ENCODE assay signal across 15 cellular contexts in genomic region chr20:1332749-1333300, GRCh38. TPM values are rescaled to one million over a fixed set of nuclear protein-coding genes. Genes with fewer than 3 reads are reported as not detected.
DNase-seq lines count a peak whose midpoint lies in the region; ATAC-seq and TF ChIP-seq lines count a peak whose summit lies in the region.
"Had no signal": no experiment of that assay in that cellular context is flagged by ENCODE, and none has a peak within 500 bp of the region (broad histone marks: within the 10 kb centered on the region; RNA-seq: fewer than 3 reads in every experiment).

No MANE protein-coding gene starts in this region.

- no peak for ATAC-seq in CD4-positive, CD25-positive, alpha-beta regulatory T cell (ENCODE audit: low read depth in 2 of 2)
- ATAC-seq in SK-N-SH treated with all-trans-retinoic acid at 6 μM for 48 hours (no peak), HG02970 (IDR thresholded peaks at IDR 0.05; ENCODE audit: low FRiP score, unreplicated experiment) (no peak)
- ATAC-seq: esophagus mucosa, pancreas had no signal

- TF ChIP-seq CTCF in colonic mucosa (IDR thresholded peaks at IDR 0.05): no peak
- TF ChIP-seq CTCF in parathyroid adenoma (IDR thresholded peaks at IDR 0.05): no peak

- DNase-seq in CD4-positive, CD25-positive, alpha-beta regulatory T cell: no peak
- DNase-seq in H7 (peak; percentile 1), colonic mucosa (peak; percentile 10), NCI-H2227 treated with DMSO at 0.1 percent for 48 hours (lab: John Stamatoyannopoulos, UW) (no peak)
- DNase-seq: activated CD4-positive, CD25-positive, alpha-beta regulatory T cell; amygdala; KBM-7; NCI-H1092 treated with DMSO at 0.1 percent for 48 hours; stomach had no signal

- H3K4me3 Mint-ChIP-seq in CD4-positive, CD25-positive, alpha-beta regulatory T cell: no peak overlapping the region

- H3K27me3 Mint-ChIP-seq in CD4-positive, CD25-positive, alpha-beta regulatory T cell: no peaks in the 10 kb centered on the region

- H3K9me3 ChIP-seq in CD4-positive, CD25-positive, alpha-beta regulatory T cell (ENCODE audit: control insufficient read depth in 2 of 2, low read length in 2 of 2): no peaks in the 10 kb centered on the region
- H3K9me3 ChIP-seq in colonic mucosa: no peaks in the 10 kb centered on the region
- H3K9me3 ChIP-seq in parathyroid adenoma (ENCODE audit: control insufficient read depth, low read length): no peaks in the 10 kb centered on the region
- H3K9me3 ChIP-seq: BLaER1, pancreas, stomach had no signal

- intact Hi-C loops in colonic mucosa (cut with DNase I): no loop called here

- H2AFZ ChIP-seq in parathyroid adenoma: no peak overlapping the region

- no peak overlapping the region for H3K4me2 ChIP-seq in parathyroid adenoma (ENCODE audit: low read length)
- H3K4me2 ChIP-seq: BLaER1 had no signal

- no peak overlapping the region for H3K9ac ChIP-seq in colonic mucosa (ENCODE audit: low read depth in 2 of 2, low read length in 2 of 2)
- H3K9ac ChIP-seq in parathyroid adenoma: no peak overlapping the region
- H3K9ac ChIP-seq: BLaER1 had no signal

- no peaks in the 10 kb centered on the region for H3K27me3 ChIP-seq in CD4-positive, CD25-positive, alpha-beta regulatory T cell (ENCODE audit: control insufficient read depth, insufficient read depth, low read length)
- no peaks in the 10 kb centered on the region for H3K27me3 ChIP-seq in H7 (ENCODE audit: control insufficient read depth, insufficient read depth, low read length)
- H3K27me3 ChIP-seq in colonic mucosa: no peaks in the 10 kb centered on the region
- no peaks in the 10 kb centered on the region for H3K27me3 ChIP-seq in parathyroid adenoma (ENCODE audit: control insufficient read depth, insufficient read depth, low read length)
- H3K27me3 ChIP-seq: BLaER1, pancreas, stomach had no signal

- no peak overlapping the region for H3K27ac ChIP-seq in CD4-positive, CD25-positive, alpha-beta regulatory T cell (ENCODE audit: insufficient read depth, low read length, poor library complexity, severe bottlenecking)
- H3K27ac ChIP-seq in colonic mucosa (no peak overlapping the region), parathyroid adenoma (peak overlapping the region; percentile 19)
- H3K27ac ChIP-seq: BLaER1, pancreas had no signal

- H3K79me2 ChIP-seq in parathyroid adenoma: peaks cover 26% of the 10 kb centered on the region

- H3K4me1 Mint-ChIP-seq in CD4-positive, CD25-positive, alpha-beta regulatory T cell: peaks cover 14 to 57% (median 33%) of the 10 kb centered on the region in 4 donors

- H3K4me1 ChIP-seq in CD4-positive, CD25-positive, alpha-beta regulatory T cell (ENCODE audit: control insufficient read depth, insufficient read depth, low read length, poor library complexity, severe bottlenecking): no peaks in the 10 kb centered on the region
- H3K4me1 ChIP-seq in colonic mucosa: peaks cover 6% of the 10 kb centered on the region
- H3K4me1 ChIP-seq in parathyroid adenoma: peaks cover 28% of the 10 kb centered on the region

- peaks cover 12% of the 10 kb centered on the region for H3K36me3 ChIP-seq in CD4-positive, CD25-positive, alpha-beta regulatory T cell (ENCODE audit: control insufficient read depth, insufficient read depth, low read length)
- H3K36me3 ChIP-seq in H7 (replicated peaks; ENCODE audit: control insufficient read depth, insufficient read depth, low read length): peaks cover 3% of the 10 kb centered on the region; the same call in 1 of the 2 replicates
- no peaks in the 10 kb centered on the region for H3K36me3 ChIP-seq in colonic mucosa
- no peaks in the 10 kb centered on the region for H3K36me3 ChIP-seq in parathyroid adenoma (ENCODE audit: control insufficient read depth, insufficient read depth, low read length)
- H3K36me3 ChIP-seq: pancreas had no signal

- peak overlapping the region in 2 of 3 donors; percentile 20 to 75 for H3K27ac Mint-ChIP-seq in CD4-positive, CD25-positive, alpha-beta regulatory T cell

- no peaks in the 10 kb centered on the region for H3K9me3 Mint-ChIP-seq in CD4-positive, CD25-positive, alpha-beta regulatory T cell

- peaks cover 13% of the 10 kb centered on the region for H3K36me3 Mint-ChIP-seq in CD4-positive, CD25-positive, alpha-beta regulatory T cell

- H3K4me3 ChIP-seq in CD4-positive, CD25-positive, alpha-beta regulatory T cell (ENCODE audit: low read depth, low read length): no peak overlapping the region
- H3K4me3 ChIP-seq in H7 (ENCODE audit: insufficient read depth, low read depth, low read length) (no peak overlapping the region), colonic mucosa (no peak overlapping the region), parathyroid adenoma (ENCODE audit: low read depth, low read length) (no peak overlapping the region)
- H3K4me3 ChIP-seq: BLaER1, pancreas, stomach had no signal

TF ChIP-seq in SK-N-SH treated with all-trans-retinoic acid at 6 μM for 48 hours, 23 proteins besides CTCF, POLR2A, EP300 and RAD21:
- TF ChIP-seq RARB (CRISPR knock-in tag; IDR thresholded peaks at IDR 0.05) (no peak), ZNF70 (CRISPR knock-in tag; IDR thresholded peaks at IDR 0.05) (no peak), ISL1 (CRISPR knock-in tag; IDR thresholded peaks at IDR 0.05) (no peak), BACH2 (CRISPR knock-in tag; IDR thresholded peaks at IDR 0.05; ENCODE audit: borderline replicate concordance) (no peak), ARNTL (CRISPR knock-in tag; IDR thresholded peaks at IDR 0.05; ENCODE audit: borderline replicate concordance, low read depth) (no peak), PATZ1 (CRISPR knock-in tag; IDR thresholded peaks at IDR 0.05; ENCODE audit: borderline replicate concordance) (no peak), ZFP3 (CRISPR knock-in tag; IDR thresholded peaks at IDR 0.05) (no peak), TCF4 (CRISPR knock-in tag; IDR thresholded peaks at IDR 0.05; ENCODE audit: borderline replicate concordance) (no peak), ZFP30 (CRISPR knock-in tag; IDR thresholded peaks at IDR 0.05) (no peak), CREB5 (CRISPR knock-in tag; IDR thresholded peaks at IDR 0.05; ENCODE audit: low read depth) (no peak), TOX (CRISPR knock-in tag; IDR thresholded peaks at IDR 0.05; ENCODE audit: borderline replicate concordance) (no peak), ZNF8 (CRISPR knock-in tag; IDR thresholded peaks at IDR 0.05) (no peak)

RNA-seq across cellular contexts. Expression of gene SDCBP2, which starts 3.9 kb away (rescaled TPM):
- 1.2 TPM for total RNA-seq in CD4-positive, CD25-positive, alpha-beta regulatory T cell
- polyA plus RNA-seq in CD4-positive, CD25-positive, alpha-beta regulatory T cell: 1 to 10 TPM; 1.6 to 4.3 (median 3.4) TPM
- 1.1 and 1.9 TPM in 2 replicates for total RNA-seq in H7 (2014; rRNA removed; shearing (Covaris generic))
- 100 to 1,000 TPM; 202 to 345 TPM for total RNA-seq in colonic mucosa

Comparison
In these comparisons a context has a peak if more than half of its experiments do, and no peak if none do; other contexts are left out.
1. DNase-seq: peak in H7 (single experiment) and colonic mucosa (single experiment); none in CD4-positive, CD25-positive, alpha-beta regulatory T cell (0 of 3) and NCI-H2227 treated with DMSO at 0.1 percent for 48 hours (single experiment).
2. RNA of gene SDCBP2, which starts 3.9 kb away (total RNA-seq): 202 to 345 TPM in colonic mucosa; 1.2 TPM in CD4-positive, CD25-positive, alpha-beta regulatory T cell (single experiment) and 1.1 to 1.9 TPM in H7; every median in the first group is over 10 times any median in the second.